Comparison of ENCODE assay signal across 17 cellular contexts in the genomic region with DNA sequence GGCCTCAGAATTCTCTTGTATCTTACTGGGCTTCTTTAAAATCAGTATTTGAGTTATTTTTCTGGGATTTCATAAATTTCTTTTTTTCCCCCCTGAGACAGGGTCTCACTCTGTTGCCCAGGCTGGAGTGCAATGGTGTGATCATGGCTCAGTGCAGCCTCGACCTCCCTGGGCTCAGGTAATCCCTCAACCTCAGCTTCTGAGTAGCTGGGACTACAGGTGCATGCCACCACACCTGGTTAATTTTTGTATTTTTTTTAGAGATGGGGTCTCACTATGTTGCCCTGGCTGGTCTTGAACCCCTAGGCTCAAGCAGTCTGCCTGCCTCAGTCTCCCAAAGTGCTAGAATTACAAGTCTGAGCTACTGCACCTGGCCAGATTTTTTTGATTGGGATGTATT. TPM values are rescaled to one million over a fixed set of nuclear protein-coding genes. Genes with fewer than 3 reads are reported as not detected.
DNase-seq lines count a peak whose midpoint lies in the region; ATAC-seq, FAIRE-seq and TF ChIP-seq lines count a peak whose summit lies in the region.
"Had no signal": no experiment of that assay in that cellular context is flagged by ENCODE, and none has a peak within 500 bp of the region (broad histone marks: within the 10 kb centered on the region; RNA-seq: fewer than 3 reads in every experiment).

No MANE protein-coding gene starts in this region.

- H3K9me1 ChIP-seq in K562 (ENCODE audit: control insufficient read depth, insufficient read depth, low read length), result no peaks in the 10 kb centered on the region

- intact Hi-C loops in K562 (cut with micrococcal nuclease) (no loop called here), natural killer cell (cut with micrococcal nuclease) (loop anchor here (5.0 kb wide), 2 partner anchors 37 to 153 kb away; partner anchors contain the start of gene STAG1)

- peaks cover 78% of the 10 kb centered on the region for H3K4me1 Mint-ChIP-seq in activated T-cell treated with anti-CD3 and anti-CD28 coated beads, Interleukin-2, amount 50 U/mL, for 24 hours (ENCODE audit: low read depth)
- peaks cover 76 to 80% (median 78%) of the 10 kb centered on the region in 3 donors for H3K4me1 Mint-ChIP-seq in CD8-positive, alpha-beta memory T cell
- peaks cover 80 to 82% of the 10 kb centered on the region in 2 donors for H3K4me1 Mint-ChIP-seq in natural killer cell
- H3K4me1 Mint-ChIP-seq in stimulated activated memory B cell treated with anti-CD40 and anti-IgM and Interleukin-4, amounts not matched to agents 10 μg/mL and 1 μg/mL and 100 μg/mL, for 72 hours, result peaks cover 81% of the 10 kb centered on the region

- POLR2A ChIA-PET in CD8-positive, alpha-beta memory T cell (lab: Charles Lee), result interaction anchor here (0.7 kb wide), 1 partner anchor 43 kb away, joined by 8 read pairs; the partner anchor contains the start of gene NCK1
- POLR2A ChIA-PET in K562 (lab: Yijun Ruan, JAX), result no interaction called here

- no peaks in the 10 kb centered on the region for H3K27me3 ChIP-seq in CD8-positive, alpha-beta memory T cell (ENCODE audit: insufficient read depth, low read length, poor library complexity, severe bottlenecking)
- H3K27me3 ChIP-seq in K562 (ENCODE audit: control insufficient read depth in 2 of 2, insufficient read depth in 2 of 2, low read length in 2 of 2), result no peaks in the 10 kb centered on the region

- FAIRE-seq in K562 (lab: Jason Lieb, UNC), result no peak
- FAIRE-seq: A204.1, D721Med, GM12891, GM19239 had no signal

- peaks cover 4% of the 10 kb centered on the region for H4K20me1 ChIP-seq in K562 (replicated peaks; ENCODE audit: control insufficient read depth, insufficient read depth, low read length)

- TF ChIP-seq EP300 in K562 (IDR thresholded peaks at IDR 0.05; ENCODE audit: low read length), result no peak

- TF ChIP-seq POLR2A in K562 (conservative IDR thresholded peaks at IDR 0.05), result no peak

- no peak overlapping the region for H3K27ac ChIP-seq in CD8-positive, alpha-beta memory T cell (ENCODE audit: low read depth, low read length)
- H3K27ac ChIP-seq in K562 (ENCODE audit: extremely low read depth, low read depth, low read length), result no peak overlapping the region

- peaks cover 22% of the 10 kb centered on the region for H3K9me3 Mint-ChIP-seq in activated T-cell treated with anti-CD3 and anti-CD28 coated beads, Interleukin-2, amount 50 U/mL, for 24 hours
- H3K9me3 Mint-ChIP-seq in CD8-positive, alpha-beta memory T cell, result peaks cover 0 to 23% (median 19%) of the 10 kb centered on the region in 5 donors
- peaks cover 0 to 3% of the 10 kb centered on the region in 2 donors for H3K9me3 Mint-ChIP-seq in natural killer cell
- peaks cover 6% of the 10 kb centered on the region for H3K9me3 Mint-ChIP-seq in stimulated activated memory B cell treated with anti-CD40 and anti-IgM and Interleukin-4, amounts not matched to agents 10 μg/mL and 1 μg/mL and 100 μg/mL, for 72 hours
- H3K9me3 Mint-ChIP-seq: GM23338 had no signal

- CTCF ChIA-PET in CD8-positive, alpha-beta memory T cell (lab: Charles Lee), result no interaction called here
- CTCF ChIA-PET in K562 (lab: Yijun Ruan, JAX; ENCODE audit: low intra/inter-chr PET ratio), result no interaction called here

- peaks cover 63% of the 10 kb centered on the region for H3K36me3 Mint-ChIP-seq in activated T-cell treated with anti-CD3 and anti-CD28 coated beads, Interleukin-2, amount 50 U/mL, for 24 hours (ENCODE audit: low read depth)
- H3K36me3 Mint-ChIP-seq in CD8-positive, alpha-beta memory T cell, result peaks cover 8 to 19% (median 16%) of the 10 kb centered on the region in 3 donors
- no peaks in the 10 kb centered on the region for H3K36me3 Mint-ChIP-seq in natural killer cell
- peaks cover 37% of the 10 kb centered on the region for H3K36me3 Mint-ChIP-seq in stimulated activated memory B cell treated with anti-CD40 and anti-IgM and Interleukin-4, amounts not matched to agents 10 μg/mL and 1 μg/mL and 100 μg/mL, for 72 hours

- TF ChIP-seq RAD21 in K562 (CRISPR knock-in tag; conservative IDR thresholded peaks at IDR 0.05 in 1 of 2, IDR thresholded peaks at IDR 0.05 in 1 of 2), result no peak

- 80% methylated on average over 1 of the region's 1 CpG for WGBS in K562 (ENCODE audit: insufficient coverage, low coverage, missing lambda C conversion rate)

- TF ChIP-seq CTCF in K562 (IDR thresholded peaks at IDR 0.05 in 2 of 3, conservative IDR thresholded peaks at IDR 0.05 in 1 of 3; ENCODE audit: insufficient read depth in 2 of 3, low read depth in 1 of 3, low read length in 3 of 3), result no peak
- TF ChIP-seq CTCF in natural killer cell (IDR thresholded peaks at IDR 0.05), result no peak

- H3K27me3 Mint-ChIP-seq in activated T-cell treated with anti-CD3 and anti-CD28 coated beads, Interleukin-2, amount 50 U/mL, for 24 hours, result no peaks in the 10 kb centered on the region
- no peaks in the 10 kb centered on the region for H3K27me3 Mint-ChIP-seq in CD8-positive, alpha-beta memory T cell
- no peaks in the 10 kb centered on the region for H3K27me3 Mint-ChIP-seq in natural killer cell (ENCODE audit: low read depth in 2 of 2)
- no peaks in the 10 kb centered on the region for H3K27me3 Mint-ChIP-seq in stimulated activated memory B cell treated with anti-CD40 and anti-IgM and Interleukin-4, amounts not matched to agents 10 μg/mL and 1 μg/mL and 100 μg/mL, for 72 hours

- peak overlapping the region; percentile 31 for H3K27ac Mint-ChIP-seq in activated T-cell treated with anti-CD3 and anti-CD28 coated beads, Interleukin-2, amount 50 U/mL, for 24 hours
- H3K27ac Mint-ChIP-seq in CD8-positive, alpha-beta memory T cell, result peak overlapping the region; percentile 56 to 86 (median 74)
- H3K27ac Mint-ChIP-seq in natural killer cell, result peak overlapping the region; percentile 88 to 98
- no peak overlapping the region for H3K27ac Mint-ChIP-seq in stimulated activated memory B cell treated with anti-CD40 and anti-IgM and Interleukin-4, amounts not matched to agents 10 μg/mL and 1 μg/mL and 100 μg/mL, for 72 hours
- H3K27ac Mint-ChIP-seq: GM23338 had no signal

- H3K4me3 Mint-ChIP-seq in activated T-cell treated with anti-CD3 and anti-CD28 coated beads, Interleukin-2, amount 50 U/mL, for 24 hours, result no peak overlapping the region
- peak overlapping the region in 4 of 7 donors; percentile 47 to 67 (median 50) for H3K4me3 Mint-ChIP-seq in CD8-positive, alpha-beta memory T cell
- no peak overlapping the region for H3K4me3 Mint-ChIP-seq in natural killer cell
- H3K4me3 Mint-ChIP-seq in stimulated activated memory B cell treated with anti-CD40 and anti-IgM and Interleukin-4, amounts not matched to agents 10 μg/mL and 1 μg/mL and 100 μg/mL, for 72 hours, result no peak overlapping the region
- H3K4me3 Mint-ChIP-seq: CD8-positive, alpha-beta T cell; GM23338 had no signal

- H3K79me2 ChIP-seq in K562 (ENCODE audit: control insufficient read depth, insufficient read depth, low read length), result peaks cover 99% of the 10 kb centered on the region

- H3K9ac ChIP-seq in K562 (ENCODE audit: insufficient read depth in 1 of 2, low read depth in 2 of 2, low read length in 2 of 2), result no peak overlapping the region

- H3K4me3 ChIP-seq in CD8-positive, alpha-beta memory T cell (ENCODE audit: low read length), result no peak overlapping the region
- H3K4me3 ChIP-seq in K562, result no peak overlapping the region
- H3K4me3 ChIP-seq: GM23338 had no signal

- no peak for DNase-seq in activated T-cell treated with anti-CD3 and anti-CD28 coated beads, Interleukin-2, amount 50 U/mL, for 24 hours
- DNase-seq in activated T-cell treated with anti-CD3 and anti-CD28 coated beads, Interleukin-2, amount 50 U/mL, for 48 hours, result no peak
- DNase-seq in CD8-positive, alpha-beta memory T cell, result no peak
- no peak for DNase-seq in K562 (ENCODE audit: extremely low read depth in 1 of 4, low spot score in 3 of 4)
- no peak for DNase-seq in natural killer cell
- DNase-seq: CD8-positive, alpha-beta T cell; KBM-7; NCI-H1694 treated with DMSO at 0.1 percent for 48 hours had no signal

- BruUV-seq in K562 (replicated peaks; lab: Mats Ljungman, UMichigan), result no TSS peak

- H3K9me3 ChIP-seq in CD8-positive, alpha-beta memory T cell (ENCODE audit: low read length), result peaks cover 6% of the 10 kb centered on the region
- no peaks in the 10 kb centered on the region for H3K9me3 ChIP-seq in K562 (replicated peaks; ENCODE audit: control insufficient read depth, insufficient read depth, low read depth, low read length)

- no peak overlapping the region for H2AFZ ChIP-seq in K562 (ENCODE audit: low read depth, low read length)
- H2AFZ ChIP-seq: GM23338 had no signal

- no peaks in the 10 kb centered on the region for H3K36me3 ChIP-seq in CD8-positive, alpha-beta memory T cell (ENCODE audit: insufficient read depth, low read length)
- no peaks in the 10 kb centered on the region for H3K36me3 ChIP-seq in K562 (ENCODE audit: control insufficient read depth, insufficient read depth, low read length)

- ATAC-seq in K562 (no peak), natural killer cell (no peak), GM21447 (IDR thresholded peaks at IDR 0.05; ENCODE audit: unreplicated experiment) (no peak), HG03159 (IDR thresholded peaks at IDR 0.05; ENCODE audit: unreplicated experiment) (no peak)
- ATAC-seq in stimulated activated memory B cell treated with anti-CD40 and anti-IgM and Interleukin-4, amounts not matched to agents 10 μg/mL and 1 μg/mL and 100 μg/mL, for 72 hours, result no peak
- ATAC-seq: CD8-positive, alpha-beta T cell; HCT116 had no signal

- no peak overlapping the region for H3K4me2 ChIP-seq in K562 (ENCODE audit: insufficient read depth, low read length)
- H3K4me2 ChIP-seq: GM23338 had no signal

- peaks cover 58% of the 10 kb centered on the region for H3K4me1 ChIP-seq in CD8-positive, alpha-beta memory T cell (ENCODE audit: insufficient read depth, low read length)
- peaks cover 10 to 22% of the 10 kb centered on the region in 2 experiments; a peak in 4 of 5 replicates for H3K4me1 ChIP-seq in K562 (replicated peaks in 1 of 2; ENCODE audit: control insufficient read depth in 2 of 2, insufficient read depth in 2 of 2, low read length in 2 of 2)

- in situ Hi-C loops in K562 (cut with MboI), result no loop called here

RNA-seq across cellular contexts. Expression of gene NCK1, which starts 43.5 kb away (rescaled TPM):
- 10 to 100 TPM; 30.9 to 33.3 TPM for total RNA-seq in CD8-positive, alpha-beta memory T cell
- polyA plus RNA-seq in CD8-positive, alpha-beta memory T cell, result 62.9 TPM
- total RNA-seq in K562 (2011; cell fraction: chromatin; rRNA removed; ENCODE audit: low replicate concordance), result 18.7 and 56.8 TPM in 2 replicates
- 11.3 and 15.9 TPM in 2 replicates for total RNA-seq in K562 (2011; cell fraction: nucleolus; rRNA removed)
- 30.7 and 64.5 TPM in 2 replicates for total RNA-seq in K562 (2011; cell fraction: nucleoplasm; rRNA removed)
- total RNA-seq in K562 (2014; rRNA removed) (14.9 and 23.2 TPM in 2 replicates), K562 (2014; rRNA removed; fragmentation: Illumina TruSeq; extraction: Trizol) (24.4 and 25.0 TPM in 2 replicates), K562 (2015; rRNA removed; fragmentation: Illumina TruSeq; extraction: Trizol) (23.2 and 27.1 TPM in 2 replicates), K562 (2021) (22.6 and 23.2 TPM in 2 replicates), natural killer cell (10 to 100 TPM; 61.2 to 77.9 (median 69.5) TPM)
- polyA plus RNA-seq in K562 (2011; rRNA removed) (22.9 and 30.5 TPM in 2 replicates), K562 (2014; fragmentation: Illumina TruSeq; extraction: Trizol) (26.4 and 30.0 TPM in 2 replicates), K562 (2014; fragmentation: Nextera tagmentation; extraction: Ambion mirVana) (10 to 100 TPM; 17.3 to 24.4 TPM), K562 (2014; rRNA removed) (22.2 and 25.7 TPM in 2 replicates)
- polyA plus RNA-seq in K562 (2011; cell fraction: cytosol; rRNA removed), result 4.0 and 8.7 TPM in 2 replicates
- polyA plus RNA-seq in K562 (2011; cell fraction: nucleus; rRNA removed), result 6.3 and 11.6 TPM in 2 replicates
- 17.4 and 19.4 TPM in 2 replicates for polyA plus RNA-seq in K562 (2012)
- polyA minus RNA-seq in K562 (2011; rRNA and poly(A)+ RNA removed), result 46.4 and 62.6 TPM in 2 replicates
- 13.9 and 16.8 TPM in 2 replicates for polyA minus RNA-seq in K562 (2011; cell fraction: cytosol; rRNA and poly(A)+ RNA removed)
- polyA minus RNA-seq in K562 (2011; cell fraction: nucleus; rRNA and poly(A)+ RNA removed), result 18.2 and 29.5 TPM in 2 replicates

RNA-seq across cellular contexts. Expression of gene IL20RB, which starts 52.2 kb away (rescaled TPM):
- under 1 TPM; 0.71 to 0.96 TPM for total RNA-seq in CD8-positive, alpha-beta memory T cell
- polyA plus RNA-seq in CD8-positive, alpha-beta memory T cell, result 0.45 TPM
- 5.0 and 5.9 TPM in 2 replicates for total RNA-seq in K562 (2011; cell fraction: chromatin; rRNA removed; ENCODE audit: low replicate concordance)
- total RNA-seq in K562 (2011; cell fraction: nucleolus; rRNA removed), result 1.0 and 2.1 TPM in 2 replicates
- total RNA-seq in K562 (2011; cell fraction: nucleoplasm; rRNA removed), result 3.4 and 5.1 TPM in 2 replicates
- total RNA-seq in K562 (2014; rRNA removed) (6.1 and 6.5 TPM in 2 replicates), K562 (2014; rRNA removed; fragmentation: Illumina TruSeq; extraction: Trizol) (6.9 and 7.1 TPM in 2 replicates), K562 (2015; rRNA removed; fragmentation: Illumina TruSeq; extraction: Trizol) (1.9 and 2.2 TPM in 2 replicates), K562 (2021) (4.6 and 5.3 TPM in 2 replicates), natural killer cell (1 to 10 TPM; 1.9 to 3.6 (median 2.8) TPM)
- polyA plus RNA-seq in K562 (2011; rRNA removed) (0.66 and 0.77 TPM in 2 replicates), K562 (2014; fragmentation: Illumina TruSeq; extraction: Trizol) (7.4 and 8.6 TPM in 2 replicates), K562 (2014; fragmentation: Nextera tagmentation; extraction: Ambion mirVana) (1 to 10 TPM; 4.8 to 9.9 TPM), K562 (2014; rRNA removed) (6.4 and 7.8 TPM in 2 replicates)
- 0.40 and 0.67 TPM in 2 replicates for polyA plus RNA-seq in K562 (2011; cell fraction: cytosol; rRNA removed)
- 1.3 and 1.6 TPM in 2 replicates for polyA plus RNA-seq in K562 (2011; cell fraction: nucleus; rRNA removed)
- polyA plus RNA-seq in K562 (2012), result 3.5 and 71.6 TPM in 2 replicates
- polyA minus RNA-seq in K562 (2011; rRNA and poly(A)+ RNA removed), result 1.2 and 1.3 TPM in 2 replicates
- 0.57 and 2.9 TPM in 2 replicates for polyA minus RNA-seq in K562 (2011; cell fraction: cytosol; rRNA and poly(A)+ RNA removed)
- 1.3 and 1.4 TPM in 2 replicates for polyA minus RNA-seq in K562 (2011; cell fraction: nucleus; rRNA and poly(A)+ RNA removed)

Comparison
In these comparisons a context has a peak if more than half of its experiments do, and no peak if none do; other contexts are left out.
1. H3K4me3 Mint-ChIP-seq: peak in CD8-positive, alpha-beta memory T cell (4 of 7); none in activated T-cell treated with anti-CD3 and anti-CD28 coated beads, Interleukin-2, amount 50 U/mL, for 24 hours (single experiment), natural killer cell (single experiment) and stimulated activated memory B cell treated with anti-CD40 and anti-IgM and Interleukin-4, amounts not matched to agents 10 μg/mL and 1 μg/mL and 100 μg/mL, for 72 hours (single experiment).